Comparison of ENCODE assay signal across 25 cellular contexts in genomic region chr4:7571001-7571400, GRCh38.
DNase-seq lines count a peak whose midpoint lies in the region; ATAC-seq, FAIRE-seq and TF ChIP-seq lines count a peak whose summit lies in the region.
"Had no signal": no experiment of that assay in that cellular context is flagged by ENCODE, and none has a peak within 500 bp of the region (broad histone marks: within the 10 kb centered on the region; RNA-seq: fewer than 3 reads in every experiment).

No MANE protein-coding gene starts in this region.

- H2BK5ac ChIP-seq in H1 (ENCODE audit: low read depth, low read length) (no peak overlapping the region), neuronal stem cell (ENCODE audit: low read length) (no peak overlapping the region)

- H3K4me3 ChIP-seq in H1 (ENCODE audit: extremely low read depth in 1 of 4, insufficient read depth in 2 of 4, low read depth in 3 of 4, low read length in 4 of 4) (no peak overlapping the region), neuronal stem cell (ENCODE audit: low read length in 2 of 2) (no peak overlapping the region)
- H3K4me3 ChIP-seq: BLaER1 had no signal

- no peak overlapping the region for H2AK5ac ChIP-seq in H1 (ENCODE audit: low read depth, low read length)
- peak overlapping the region; percentile 66 for H2AK5ac ChIP-seq in neuronal stem cell (ENCODE audit: low read depth, low read length)

- no peak overlapping the region for H3K56ac ChIP-seq in H1 (replicated peaks; ENCODE audit: insufficient read length, low read depth, low read length)

- H2BK20ac ChIP-seq in H1 (ENCODE audit: low read length), result no peak overlapping the region

- H3K4me2 ChIP-seq in H1 (ENCODE audit: insufficient read depth in 1 of 2, low read depth in 2 of 2, low read length in 2 of 2) (no peak overlapping the region), neuronal stem cell (ENCODE audit: insufficient read depth, low read length, poor library complexity, severe bottlenecking) (no peak overlapping the region)
- H3K4me2 ChIP-seq: BLaER1 had no signal

- no peak overlapping the region for H4K8ac ChIP-seq in H1 (ENCODE audit: extremely low read depth, insufficient read depth, low read length)
- no peak overlapping the region for H4K8ac ChIP-seq in neuronal stem cell (ENCODE audit: low read depth, low read length)

- H3K79me1 ChIP-seq in H1 (ENCODE audit: low read depth, low read length), result no peaks in the 10 kb centered on the region
- no peaks in the 10 kb centered on the region for H3K79me1 ChIP-seq in neuronal stem cell (ENCODE audit: low read depth, low read length)

- H3K9me3 ChIP-seq in H1 (ENCODE audit: insufficient read depth in 2 of 2, low read depth in 1 of 2, low read length in 1 of 2), result peaks cover 2% of the 10 kb centered on the region in 2 experiments; a peak in 3 of 4 replicates
- peaks cover 0 to 4% of the 10 kb centered on the region in 2 donors for H3K9me3 ChIP-seq in neuronal stem cell (replicated peaks in 1 of 2; ENCODE audit: control insufficient read depth in 2 of 2, insufficient read depth in 1 of 2, low read depth in 1 of 2, low read length in 2 of 2)
- H3K9me3 ChIP-seq: BE2C, Caco-2 had no signal

- peaks cover 5 to 20% (median 8%) of the 10 kb centered on the region in 5 experiments for H3K9me3 Mint-ChIP-seq in brain
- peaks cover 5% of the 10 kb centered on the region for H3K9me3 Mint-ChIP-seq in activated naive CD8-positive, alpha-beta T cell treated with anti-CD3 and anti-CD28 coated beads for 36 hours

- H3K14ac ChIP-seq in H1 (ENCODE audit: insufficient read length) (no peak overlapping the region), neuronal stem cell (ENCODE audit: low read length) (peak overlapping the region; percentile 73)

- POLR2A ChIA-PET in H1 (lab: Charles Lee; ENCODE audit: partially characterized antibody), result no interaction called here

- H3K18ac ChIP-seq in H1 (ENCODE audit: extremely low read depth, low read length) (no peak overlapping the region), neuronal stem cell (ENCODE audit: low read length) (no peak overlapping the region)

- no peaks in the 10 kb centered on the region for H3K27me3 Mint-ChIP-seq in brain
- peaks cover 6% of the 10 kb centered on the region for H3K27me3 Mint-ChIP-seq in activated naive CD8-positive, alpha-beta T cell treated with anti-CD3 and anti-CD28 coated beads for 36 hours

- H4K91ac ChIP-seq in H1 (replicated peaks; ENCODE audit: insufficient read length, low read length) (no peak overlapping the region), neuronal stem cell (ENCODE audit: low read depth, low read length, poor library complexity) (no peak overlapping the region)

- no peak for TF ChIP-seq POLR2A in H1 (IDR thresholded peaks at IDR 0.05; ENCODE audit: control extremely low read depth in 1 of 2, low read depth in 2 of 2, low read length in 2 of 2)

- H3K27ac ChIP-seq in H1 (ENCODE audit: low read depth, low read length) (no peak overlapping the region), neuronal stem cell (replicated peaks; ENCODE audit: low read length) (no peak overlapping the region)
- H3K27ac ChIP-seq: BLaER1 had no signal

- H3K27me3 ChIP-seq in H1 (replicated peaks in 1 of 4; ENCODE audit: control insufficient read depth in 3 of 4, extremely low read depth in 1 of 4, insufficient read depth in 3 of 4, low read length in 3 of 4) (no peaks in the 10 kb centered on the region), neuronal stem cell (ENCODE audit: control insufficient read depth in 3 of 3, insufficient read depth in 3 of 3, low read depth in 1 of 3, low read length in 3 of 3) (no peaks in the 10 kb centered on the region)
- H3K27me3 ChIP-seq: BE2C, BLaER1 had no signal

- H3K79me2 ChIP-seq in H1 (ENCODE audit: control insufficient read depth in 1 of 2, insufficient read depth in 2 of 2, low read length in 2 of 2), result no peaks in the 10 kb centered on the region

- ATAC-seq in HG03571 (IDR thresholded peaks at IDR 0.05; ENCODE audit: unreplicated experiment), result no peak

- H2BK12ac ChIP-seq in H1 (ENCODE audit: low read depth, low read length) (no peak overlapping the region), neuronal stem cell (ENCODE audit: low read length) (no peak overlapping the region)

- peaks cover 3% of the 10 kb centered on the region; the same call in 1 of the 2 replicates for H3K23me2 ChIP-seq in H1 (ENCODE audit: low read depth, low read length)

- no peaks in the 10 kb centered on the region; a peak in 2 of 7 replicates for H3K4me1 ChIP-seq in H1 (replicated peaks in 1 of 4; ENCODE audit: control insufficient read depth in 3 of 4, insufficient read depth in 4 of 4, low read length in 3 of 4)
- peaks cover 0 to 24% of the 10 kb centered on the region in 2 donors for H3K4me1 ChIP-seq in neuronal stem cell (ENCODE audit: control insufficient read depth in 2 of 2, insufficient read depth in 1 of 2, low read depth in 1 of 2, low read length in 2 of 2)
- H3K4me1 ChIP-seq: BE2C, Caco-2 had no signal

- no peak overlapping the region for H4K5ac ChIP-seq in H1 (ENCODE audit: insufficient read length, low read depth, low read length)

- TF ChIP-seq EP300 in H1 (IDR thresholded peaks at IDR 0.05; ENCODE audit: borderline replicate concordance in 1 of 2, low read depth in 2 of 2, low read length in 2 of 2), result no peak

- no peak for FAIRE-seq in H1 (lab: Jason Lieb, UNC)
- FAIRE-seq: A204.1, D721Med, G401.6, GM12891, GM19239 had no signal

- peaks cover 0 to 2% of the 10 kb centered on the region in 2 experiments for H4K20me1 ChIP-seq in H1 (replicated peaks in 1 of 2; ENCODE audit: control insufficient read depth in 1 of 2, insufficient read depth in 2 of 2, low read length in 2 of 2)

- CTCF ChIA-PET in H1 (lab: Charles Lee; ENCODE audit: partially characterized antibody), result interaction anchor here (1.5 kb wide), 1 partner anchor 24 kb away, joined by 6 read pairs; no protein-coding TSS in a partner anchor

- H2BK120ac ChIP-seq in H1 (replicated peaks; ENCODE audit: low read depth, low read length) (no peak overlapping the region), neuronal stem cell (ENCODE audit: low read depth, low read length) (no peak overlapping the region)

- peaks cover 59% of the 10 kb centered on the region for H3K4me1 Mint-ChIP-seq in brain
- H3K4me1 Mint-ChIP-seq in activated naive CD8-positive, alpha-beta T cell treated with anti-CD3 and anti-CD28 coated beads for 36 hours, result no peaks in the 10 kb centered on the region
- H3K4me1 Mint-ChIP-seq: CD14-positive monocyte; CD4-positive, alpha-beta memory T cell; CD4-positive, CD25-positive, alpha-beta regulatory T cell; CD8-positive, alpha-beta memory T cell had no signal

- no peak for TF ChIP-seq RAD21 in H1 (IDR thresholded peaks at IDR 0.05 in 1 of 2, conservative IDR thresholded peaks at IDR 0.05 in 1 of 2; ENCODE audit: low read depth in 2 of 2, low read length in 2 of 2)

- H2AFZ ChIP-seq in H1 (ENCODE audit: low read length), result no peak overlapping the region
- no peak overlapping the region for H2AFZ ChIP-seq in neuronal stem cell (ENCODE audit: low read length)

- H3K27ac Mint-ChIP-seq in brain, result peak overlapping the region in 4 of 5 experiments; percentile 64 to 96 (median 70)
- H3K27ac Mint-ChIP-seq in activated naive CD8-positive, alpha-beta T cell treated with anti-CD3 and anti-CD28 coated beads for 36 hours, result no peak overlapping the region
- H3K27ac Mint-ChIP-seq: CD14-positive monocyte had no signal

- H2BK15ac ChIP-seq in H1 (ENCODE audit: low read length) (0 out of 2 replicates have a peak overlapping the region, but pooled peaks have one; percentile 65), neuronal stem cell (ENCODE audit: low read length) (no peak overlapping the region)

- WGBS in H1 (ENCODE audit: extremely low coverage in 1 of 2, insufficient coverage in 1 of 2, insufficient read length in 1 of 2, insufficient replicate concordance in 2 of 2, low coverage in 1 of 2, low lambda C conversion rate in 2 of 2, missing lambda C conversion rate in 1 of 2), 2 experiments, result 87% methylated on average over 6 of the region's 6 CpGs; no CpG with 5 or more reads in 1 of the 2 experiments
- WGBS in neuronal stem cell (ENCODE audit: extremely low coverage in 2 of 2, insufficient read length in 2 of 2, insufficient replicate concordance in 1 of 2), 2 donors, result no CpG with 5 or more reads among the region's 6 CpGs

- TF ChIP-seq CTCF in brain (conservative IDR thresholded peaks at IDR 0.05), result no peak
- no peak for TF ChIP-seq CTCF in H1 (IDR thresholded peaks at IDR 0.05; ENCODE audit: control extremely low read depth in 1 of 3, insufficient read depth in 1 of 3, low read depth in 1 of 3, low read length in 3 of 3)

- H3K9ac ChIP-seq in H1 (replicated peaks in 1 of 4; ENCODE audit: extremely low read depth in 1 of 4, low read depth in 3 of 4, low read length in 3 of 4) (no peak overlapping the region), neuronal stem cell (ENCODE audit: low read depth, low read length, poor library complexity) (peak overlapping the region; percentile 31)
- H3K9ac ChIP-seq: BLaER1 had no signal

- DNase-seq in H1 (ENCODE audit: low read depth in 1 of 2, low spot score in 2 of 2) (no peak), neuronal stem cell (ENCODE audit: low spot score) (no peak), COLO668 (lab: John Stamatoyannopoulos, UW; ENCODE audit: unreplicated experiment) (no peak), NCI-H345 (lab: John Stamatoyannopoulos, UW) (no peak)
- DNase-seq in activated naive CD8-positive, alpha-beta T cell treated with anti-CD3 and anti-CD28 coated beads for 36 hours, result no peak
- DNase-seq: 8988T; ACHN; BE2C; C1 segment of cervical spinal cord; Caco-2; Calu3; CD4-positive, alpha-beta memory T cell; CD4-positive, CD25-positive, alpha-beta regulatory T cell; CD8-positive, alpha-beta memory T cell; DMS79 treated with DMSO at 0.1 percent for 48 hours; GF-D8 had no signal

- H3K4ac ChIP-seq in H1 (replicated peaks; ENCODE audit: insufficient read length, low read depth, low read length) (no peak overlapping the region), neuronal stem cell (ENCODE audit: low read length) (no peak overlapping the region)

- H3K23ac ChIP-seq in H1 (ENCODE audit: insufficient read length) (no peak overlapping the region), neuronal stem cell (ENCODE audit: low read depth, low read length, poor library complexity) (peak overlapping the region; percentile 18)

- H3K36me3 ChIP-seq in H1 (ENCODE audit: control insufficient read depth in 2 of 4, insufficient read depth in 4 of 4, low read length in 3 of 4) (no peaks in the 10 kb centered on the region), neuronal stem cell (replicated peaks in 1 of 2; ENCODE audit: control insufficient read depth in 2 of 2, insufficient read depth in 2 of 2, low read length in 2 of 2) (no peaks in the 10 kb centered on the region)
- H3K36me3 ChIP-seq: BE2C had no signal

- H3K4me3 Mint-ChIP-seq in brain, result peak overlapping the region in 1 of 5 experiments; percentile 31
- H3K4me3 Mint-ChIP-seq in activated naive CD8-positive, alpha-beta T cell treated with anti-CD3 and anti-CD28 coated beads for 36 hours, result no peak overlapping the region
- H3K4me3 Mint-ChIP-seq: CD4-positive, alpha-beta memory T cell; CD4-positive, CD25-positive, alpha-beta regulatory T cell; CD8-positive, alpha-beta memory T cell had no signal

- H3K36me3 Mint-ChIP-seq in brain, result peaks cover 6% of the 10 kb centered on the region
- H3K36me3 Mint-ChIP-seq in activated naive CD8-positive, alpha-beta T cell treated with anti-CD3 and anti-CD28 coated beads for 36 hours, result no peaks in the 10 kb centered on the region
- H3K36me3 Mint-ChIP-seq: CD14-positive monocyte; CD4-positive, alpha-beta memory T cell; CD4-positive, CD25-positive, alpha-beta regulatory T cell had no signal
